Comparison of ENCODE assay signal across 16 cellular contexts in genomic region chr2:61196671-61197070, GRCh38. TPM values are rescaled to one million over a fixed set of nuclear protein-coding genes. Genes with fewer than 3 reads are reported as not detected.
DNase-seq lines count a peak whose midpoint lies in the region; ATAC-seq and TF ChIP-seq lines count a peak whose summit lies in the region.
"Had no signal": no experiment of that assay in that cellular context is flagged by ENCODE, and none has a peak within 500 bp of the region (broad histone marks: within the 10 kb centered on the region; RNA-seq: fewer than 3 reads in every experiment).

No MANE protein-coding gene starts in this region.

- DNase-seq in activated T-cell treated with anti-CD3 and anti-CD28 coated beads, Interleukin-2, amount 50 U/mL, for 24 hours = no peak
- no peak for DNase-seq in activated T-cell treated with anti-CD3 and anti-CD28 coated beads, Interleukin-2, amount 50 U/mL, for 72 hours
- DNase-seq in nephron progenitor cell (no peak), T-cell (no peak), HFFc6 (no peak)
- DNase-seq in activated T-helper 1 cell treated with anti-CD3 and anti-CD28 coated beads, Interleukin-12 subunit alpha, Interleukin-12 subunit beta, Interleukin-2, Interleukin-4 antibody, amounts not matched to agents 30 ng/mL and 10 ng/mL and 1 ng/mL, durations not matched to agents 14 hours and 24 hours and 36 hours (ENCODE audit: low spot score) = no peak
- DNase-seq: CD8-positive, alpha-beta T cell; DMS79 treated with DMSO at 0.1 percent for 48 hours; KG1; MG63; NCI-H1092 treated with DMSO at 0.1 percent for 48 hours; NCI-H2227 treated with DMSO at 0.1 percent for 48 hours; NCI-H524 had no signal

- no peak for ATAC-seq in activated T-cell treated with anti-CD3 and anti-CD28 coated beads, Interleukin-2, amount 50 U/mL, for 72 hours (replicated peaks in 1 of 2)
- peak; percentile 41 for ATAC-seq in esophagus mucosa
- no peak for ATAC-seq in GM19455 (IDR thresholded peaks at IDR 0.05; ENCODE audit: unreplicated experiment)
- no peak for ATAC-seq in T-cell (replicated peaks in 1 of 4)
- ATAC-seq: CD8-positive, alpha-beta T cell; GM23338 had no signal

- no peak overlapping the region for H3K4me3 Mint-ChIP-seq in activated T-cell treated with anti-CD3 and anti-CD28 coated beads, Interleukin-2, amount 50 U/mL, for 24 hours
- H3K4me3 Mint-ChIP-seq in activated T-cell treated with anti-CD3 and anti-CD28 coated beads, Interleukin-2, amount 50 U/mL, for 72 hours = no peak overlapping the region
- H3K4me3 Mint-ChIP-seq in nephron progenitor cell (no peak overlapping the region), T-cell (no peak overlapping the region), HFFc6 (no peak overlapping the region; the same call in 1 of the 2 replicates)
- no peak overlapping the region for H3K4me3 Mint-ChIP-seq in activated T-helper 1 cell treated with anti-CD3 and anti-CD28 coated beads, Interleukin-12 subunit alpha, Interleukin-12 subunit beta, Interleukin-2, Interleukin-4 antibody, amounts not matched to agents 30 ng/mL and 10 ng/mL and 1 ng/mL, durations not matched to agents 14 hours and 24 hours and 36 hours
- H3K4me3 Mint-ChIP-seq: CD8-positive, alpha-beta T cell; GM23338 had no signal

- H3K9me3 Mint-ChIP-seq in activated T-cell treated with anti-CD3 and anti-CD28 coated beads, Interleukin-2, amount 50 U/mL, for 24 hours = no peaks in the 10 kb centered on the region
- H3K9me3 Mint-ChIP-seq in activated T-cell treated with anti-CD3 and anti-CD28 coated beads, Interleukin-2, amount 50 U/mL, for 72 hours = no peaks in the 10 kb centered on the region
- no peaks in the 10 kb centered on the region for H3K9me3 Mint-ChIP-seq in nephron progenitor cell
- H3K9me3 Mint-ChIP-seq in activated T-helper 1 cell treated with anti-CD3 and anti-CD28 coated beads, Interleukin-12 subunit alpha, Interleukin-12 subunit beta, Interleukin-2, Interleukin-4 antibody, amounts not matched to agents 30 ng/mL and 10 ng/mL and 1 ng/mL, durations not matched to agents 14 hours and 24 hours and 36 hours = no peaks in the 10 kb centered on the region
- no peaks in the 10 kb centered on the region for H3K9me3 Mint-ChIP-seq in T-cell
- no peaks in the 10 kb centered on the region for H3K9me3 Mint-ChIP-seq in HFFc6
- H3K9me3 Mint-ChIP-seq: CD8-positive, alpha-beta T cell; GM23338 had no signal

- no peak for TF ChIP-seq CTCF in nephron progenitor cell (IDR thresholded peaks at IDR 0.05)
- no peak for TF ChIP-seq CTCF in HFFc6 (IDR thresholded peaks at IDR 0.05)

- intact Hi-C loops in activated T-helper 1 cell treated with anti-CD3 and anti-CD28 coated beads, Interleukin-12 subunit alpha, Interleukin-12 subunit beta, Interleukin-2, Interleukin-4 antibody, amounts not matched to agents 30 ng/mL and 10 ng/mL and 1 ng/mL, durations not matched to agents 14 hours and 24 hours and 36 hours (cut with micrococcal nuclease) = no loop called here

- CTCF ChIA-PET in T-cell (lab: Charles Lee) = interaction anchor here in 1 of 2 donors (0.5 to 0.7 kb wide), 2 partner anchors 271 to 627 kb away, joined by 3 read pairs; no protein-coding TSS in a partner anchor

- peaks cover 14% of the 10 kb centered on the region for H3K4me1 Mint-ChIP-seq in activated T-cell treated with anti-CD3 and anti-CD28 coated beads, Interleukin-2, amount 50 U/mL, for 24 hours (ENCODE audit: low read depth)
- no peaks in the 10 kb centered on the region for H3K4me1 Mint-ChIP-seq in activated T-cell treated with anti-CD3 and anti-CD28 coated beads, Interleukin-2, amount 50 U/mL, for 72 hours (ENCODE audit: low read depth)
- H3K4me1 Mint-ChIP-seq in nephron progenitor cell = no peaks in the 10 kb centered on the region
- peaks cover 19% of the 10 kb centered on the region for H3K4me1 Mint-ChIP-seq in activated T-helper 1 cell treated with anti-CD3 and anti-CD28 coated beads, Interleukin-12 subunit alpha, Interleukin-12 subunit beta, Interleukin-2, Interleukin-4 antibody, amounts not matched to agents 30 ng/mL and 10 ng/mL and 1 ng/mL, durations not matched to agents 14 hours and 24 hours and 36 hours (ENCODE audit: low read depth)
- H3K4me1 Mint-ChIP-seq in T-cell = peaks cover 0 to 20% (median 18%) of the 10 kb centered on the region in 3 donors
- H3K4me1 Mint-ChIP-seq in HFFc6 (ENCODE audit: low read depth) = no peaks in the 10 kb centered on the region
- H3K4me1 Mint-ChIP-seq: GM23338 had no signal

- H3K36me3 Mint-ChIP-seq in activated T-cell treated with anti-CD3 and anti-CD28 coated beads, Interleukin-2, amount 50 U/mL, for 24 hours (ENCODE audit: low read depth) = peaks cover 76% of the 10 kb centered on the region
- peaks cover 3 to 12% of the 10 kb centered on the region in 2 donors for H3K36me3 Mint-ChIP-seq in activated T-cell treated with anti-CD3 and anti-CD28 coated beads, Interleukin-2, amount 50 U/mL, for 72 hours (ENCODE audit: insufficient read depth in 2 of 2)
- H3K36me3 Mint-ChIP-seq in nephron progenitor cell (ENCODE audit: low read depth) (peaks cover 64% of the 10 kb centered on the region), T-cell (peaks cover 19% of the 10 kb centered on the region), HFFc6 (ENCODE audit: low read depth) (peaks cover 20% of the 10 kb centered on the region)
- H3K36me3 Mint-ChIP-seq in activated T-helper 1 cell treated with anti-CD3 and anti-CD28 coated beads, Interleukin-12 subunit alpha, Interleukin-12 subunit beta, Interleukin-2, Interleukin-4 antibody, amounts not matched to agents 30 ng/mL and 10 ng/mL and 1 ng/mL, durations not matched to agents 14 hours and 24 hours and 36 hours (ENCODE audit: low read depth) = peaks cover 19% of the 10 kb centered on the region

- H3K27me3 Mint-ChIP-seq in activated T-cell treated with anti-CD3 and anti-CD28 coated beads, Interleukin-2, amount 50 U/mL, for 24 hours = no peaks in the 10 kb centered on the region
- H3K27me3 Mint-ChIP-seq in activated T-cell treated with anti-CD3 and anti-CD28 coated beads, Interleukin-2, amount 50 U/mL, for 72 hours (ENCODE audit: low read depth) = no peaks in the 10 kb centered on the region
- H3K27me3 Mint-ChIP-seq in nephron progenitor cell (ENCODE audit: low read depth, poor library complexity) (no peaks in the 10 kb centered on the region), T-cell (no peaks in the 10 kb centered on the region), HFFc6 (ENCODE audit: insufficient read depth) (peaks cover 3% of the 10 kb centered on the region)
- H3K27me3 Mint-ChIP-seq in activated T-helper 1 cell treated with anti-CD3 and anti-CD28 coated beads, Interleukin-12 subunit alpha, Interleukin-12 subunit beta, Interleukin-2, Interleukin-4 antibody, amounts not matched to agents 30 ng/mL and 10 ng/mL and 1 ng/mL, durations not matched to agents 14 hours and 24 hours and 36 hours (ENCODE audit: insufficient read depth) = no peaks in the 10 kb centered on the region

- peak overlapping the region; percentile 37 for H3K27ac Mint-ChIP-seq in activated T-cell treated with anti-CD3 and anti-CD28 coated beads, Interleukin-2, amount 50 U/mL, for 24 hours
- no peak overlapping the region for H3K27ac Mint-ChIP-seq in activated T-cell treated with anti-CD3 and anti-CD28 coated beads, Interleukin-2, amount 50 U/mL, for 72 hours
- H3K27ac Mint-ChIP-seq in nephron progenitor cell = peak overlapping the region; percentile 48
- H3K27ac Mint-ChIP-seq in activated T-helper 1 cell treated with anti-CD3 and anti-CD28 coated beads, Interleukin-12 subunit alpha, Interleukin-12 subunit beta, Interleukin-2, Interleukin-4 antibody, amounts not matched to agents 30 ng/mL and 10 ng/mL and 1 ng/mL, durations not matched to agents 14 hours and 24 hours and 36 hours = no peak overlapping the region
- H3K27ac Mint-ChIP-seq in T-cell = peak overlapping the region in 1 of 2 donors; percentile 6
- H3K27ac Mint-ChIP-seq in HFFc6 = no peak overlapping the region
- H3K27ac Mint-ChIP-seq: CD8-positive, alpha-beta T cell; GM23338 had no signal

- POLR2A ChIA-PET in T-cell (lab: Charles Lee) = no interaction called here

RNA-seq across cellular contexts. Expression of gene C2orf74, which starts 34.7 kb away (rescaled TPM):
- 10 to 100 TPM; 13.4 to 20.9 TPM for total RNA-seq in activated T-cell treated with anti-CD3 and anti-CD28 coated beads, Interleukin-2, amount 50 U/mL, for 72 hours
- 2.9 TPM for total RNA-seq in esophagus mucosa
- total RNA-seq in activated T-helper 1 cell treated with anti-CD3 and anti-CD28 coated beads, Interleukin-12 subunit alpha, Interleukin-12 subunit beta, Interleukin-2, Interleukin-4 antibody, amounts not matched to agents 30 ng/mL and 10 ng/mL and 1 ng/mL, durations not matched to agents 14 hours and 24 hours and 36 hours = 7.0 and 9.7 TPM in 2 replicates
- 10 to 100 TPM in 3 of 5 donors, 1 to 10 TPM in 2; 5.2 to 18.8 (median 12.0) TPM for total RNA-seq in T-cell
- total RNA-seq in HFFc6 (2021; fragmentation: NEBNext Ultra II Directional; extraction: Animal tissue kit (Norgen Biotek cat#: 25700)) = 10 to 100 TPM; 13.5 to 23.0 (median 20.7) TPM

Comparison
In these comparisons a context has a peak if more than half of its experiments do, and no peak if none do; other contexts are left out.
1. H3K27ac Mint-ChIP-seq: peak in activated T-cell treated with anti-CD3 and anti-CD28 coated beads, Interleukin-2, amount 50 U/mL, for 24 hours (single experiment) and nephron progenitor cell (single experiment); none in activated T-cell treated with anti-CD3 and anti-CD28 coated beads, Interleukin-2, amount 50 U/mL, for 72 hours (single experiment), activated T-helper 1 cell treated with anti-CD3 and anti-CD28 coated beads, Interleukin-12 subunit alpha, Interleukin-12 subunit beta, Interleukin-2, Interleukin-4 antibody, amounts not matched to agents 30 ng/mL and 10 ng/mL and 1 ng/mL, durations not matched to agents 14 hours and 24 hours and 36 hours (single experiment) and HFFc6 (single experiment).